In the genomic region with DNA sequence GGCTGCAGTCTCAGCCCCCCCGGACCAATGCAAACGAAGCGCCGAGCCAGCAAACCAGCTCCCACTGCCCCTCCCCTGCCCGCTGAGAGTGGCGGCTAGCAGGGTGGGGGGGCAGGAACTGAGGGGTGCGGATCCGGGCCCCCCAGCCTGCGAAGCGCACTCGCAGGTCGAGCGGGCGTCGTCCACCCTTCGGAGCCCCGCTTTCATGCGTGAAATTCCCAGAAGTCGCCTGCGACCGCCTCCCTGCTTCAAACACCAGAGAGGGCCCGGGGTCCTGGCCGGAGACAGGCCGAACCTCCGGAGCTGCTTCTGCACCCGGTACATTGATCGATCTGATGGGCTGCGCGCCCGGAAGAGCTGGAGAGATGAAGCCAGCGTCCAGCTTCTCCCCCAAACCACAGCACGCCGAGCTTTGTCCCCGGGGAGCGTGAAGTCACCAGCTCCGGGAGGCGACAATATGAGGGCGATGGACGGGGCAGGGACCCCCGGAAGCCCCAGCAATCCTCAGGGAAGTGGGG, we compare ENCODE assay signal across 8 cellular contexts. TPM values are rescaled to one million over a fixed set of nuclear protein-coding genes. Genes with fewer than 3 reads are reported as not detected.
DNase-seq lines count a peak whose midpoint lies in the region; ATAC-seq and TF ChIP-seq lines count a peak whose summit lies in the region.

No MANE protein-coding gene starts in this region.

- peaks cover 49% of the 10 kb centered on the region for H3K79me2 ChIP-seq in OCI-LY3 (ENCODE audit: low read length)

- no peak for DNase-seq in Caco-2
- DNase-seq in activated effector memory CD4-positive, alpha-beta T cell treated with anti-CD3 and anti-CD28 coated beads, Interleukin-2, amount 50 U/mL, for 16 hours = peak; percentile 76
- DNase-seq in globus pallidus (ENCODE audit: low spot score) = peak; percentile 78
- peak; percentile 34 for DNase-seq in occipital lobe (lab: John Stamatoyannopoulos, UW)

- peak overlapping the region; percentile 40 for H3K27ac Mint-ChIP-seq in Caco-2 (ENCODE audit: unreplicated experiment)

- peak overlapping the region; percentile 75 for H3K27ac ChIP-seq in OCI-LY3 (ENCODE audit: low read length)

- peak overlapping the region; percentile 90 for H3K4me2 ChIP-seq in OCI-LY3 (ENCODE audit: low read length)

- no peaks in the 10 kb centered on the region for H3K27me3 Mint-ChIP-seq in Caco-2 (ENCODE audit: insufficient read depth, unreplicated experiment)

- ATAC-seq in HG02610 (IDR thresholded peaks at IDR 0.05; ENCODE audit: unreplicated experiment) (peak; percentile 12), GM19328 (IDR thresholded peaks at IDR 0.05; ENCODE audit: unreplicated experiment) (no peak), HG03378 (IDR thresholded peaks at IDR 0.05; ENCODE audit: unreplicated experiment) (no peak)

- TF ChIP-seq CTCF in Caco-2 (IDR thresholded peaks at IDR 0.05; ENCODE audit: insufficient read depth in 1 of 2, low read depth in 1 of 2, low read length in 1 of 2, severe bottlenecking in 1 of 2, unreplicated experiment in 1 of 2) (no peak), OCI-LY3 (IDR thresholded peaks at IDR 0.05; ENCODE audit: low read depth, low read length) (no peak)

- no peaks in the 10 kb centered on the region for H3K9me3 ChIP-seq in Caco-2
- H3K9me3 ChIP-seq in OCI-LY3 (ENCODE audit: insufficient read depth, low read length) = no peaks in the 10 kb centered on the region

- H3K27me3 ChIP-seq in Caco-2 (replicated peaks; ENCODE audit: control insufficient read depth, insufficient read depth, low read length) (no peaks in the 10 kb centered on the region), OCI-LY3 (ENCODE audit: low read depth, low read length) (no peaks in the 10 kb centered on the region)

- H3K4me1 Mint-ChIP-seq in Caco-2 (ENCODE audit: low read depth, unreplicated experiment) = peaks cover 9% of the 10 kb centered on the region

- H3K4me1 ChIP-seq in Caco-2 (peaks cover 29% of the 10 kb centered on the region), OCI-LY3 (ENCODE audit: low read length) (peaks cover 25% of the 10 kb centered on the region)

- peak overlapping the region; percentile 86 for H3K4me3 ChIP-seq in Caco-2 (ENCODE audit: low read depth, low read length)
- H3K4me3 ChIP-seq in OCI-LY3 (ENCODE audit: low read length) = peak overlapping the region; percentile 77

- H4K20me1 ChIP-seq in OCI-LY3 (ENCODE audit: insufficient read depth, low read length) = peaks cover 39% of the 10 kb centered on the region

- H3K9me3 Mint-ChIP-seq in Caco-2 (ENCODE audit: unreplicated experiment) = no peaks in the 10 kb centered on the region

- peak overlapping the region; percentile 87 for H3K4me3 Mint-ChIP-seq in Caco-2 (ENCODE audit: unreplicated experiment)

- BruUV-seq in Caco-2 (replicated peaks; lab: Mats Ljungman, UMichigan) = TSS peak; percentile 45

- H3K36me3 Mint-ChIP-seq in Caco-2 (ENCODE audit: insufficient read depth, unreplicated experiment) = peaks cover 24% of the 10 kb centered on the region

- peak overlapping the region; percentile 48; the same call in 1 of the 2 replicates for H2AFZ ChIP-seq in OCI-LY3 (ENCODE audit: low read depth, low read length)

- CTCF ChIA-PET in Caco-2 (lab: Charles Lee) = interaction anchor here (0.5 to 1.2 kb wide), 7 partner anchors 29 to 1413 kb away, joined by 3 to 6 read pairs (median 3); a partner anchor contains a TSS

- peaks cover 2% of the 10 kb centered on the region; the same call in 1 of the 2 replicates for H3K36me3 ChIP-seq in Caco-2 (ENCODE audit: control insufficient read depth, insufficient read depth, low read length)
- H3K36me3 ChIP-seq in OCI-LY3 (replicated peaks; ENCODE audit: low read depth, low read length) = peaks cover 35% of the 10 kb centered on the region

- POLR2A ChIA-PET in Caco-2 (lab: Charles Lee) = interaction anchor here (0.6 to 1.5 kb wide), 5 partner anchors 53 to 278 kb away, joined by 3 to 14 read pairs (median 9); a partner anchor contains a TSS

- H3K9ac ChIP-seq in OCI-LY3 (ENCODE audit: low read length) = peak overlapping the region; percentile 86

- intact Hi-C loops in Caco-2 (cut with micrococcal nuclease; ENCODE audit: unreplicated experiment) = loop anchor here (1.0 kb wide), 1 partner anchor 53 kb away; a partner anchor contains a TSS

RNA-seq across cellular contexts. Expression of a gene that starts 0.6 kb away (rescaled TPM):
- total RNA-seq in Caco-2 (2022) (36.6 and 40.9 TPM in 2 replicates), occipital lobe (29.9 TPM)

RNA-seq across cellular contexts. Expression of a gene that starts 52.6 kb away (rescaled TPM):
- total RNA-seq in Caco-2 (2022) (78.3 and 87.6 TPM in 2 replicates), occipital lobe (63.0 TPM)

RNA-seq across cellular contexts. Expression of a gene that starts 54.5 kb away (rescaled TPM):
- total RNA-seq in Caco-2 (2022) = 0.68 and 0.72 TPM in 2 replicates
- total RNA-seq in occipital lobe = 23.2 TPM

Comparison
In these comparisons a context has a peak if more than half of its experiments do, and no peak if none do; other contexts are left out.
1. DNase-seq: peak in activated effector memory CD4-positive, alpha-beta T cell treated with anti-CD3 and anti-CD28 coated beads, Interleukin-2, amount 50 U/mL, for 16 hours (single experiment), globus pallidus (single experiment) and occipital lobe (single experiment); none in Caco-2 (0 of 2).
2. RNA of a gene that starts 54.5 kb away (total RNA-seq): 23.2 TPM in occipital lobe (single experiment); 0.68 to 0.72 TPM in Caco-2; every median in the first group is over 10 times any median in the second.